In genomic region chr14:90962505-90962904, GRCh38 we compare ENCODE assay signal across 8 cellular contexts.
"Had no signal": no experiment of that assay in that cellular context is flagged by ENCODE, and none has a peak within 500 bp of the region (broad histone marks: within the 10 kb centered on the region; RNA-seq: fewer than 3 reads in every experiment).

No MANE protein-coding gene starts in this region.

- ATAC-seq: GM12878 had no signal

- DNase-seq: GDM1, GF-D8 had no signal

- H3K4me3 ChIP-seq: GM12878 had no signal

- FAIRE-seq: G401.6, GM12878, GM12891, GM12892, GM18507, GM19239 had no signal
